ENCODE assay signal across 17 cellular contexts in genomic region chr12:67320614-67321305, GRCh38. TPM values are rescaled to one million over a fixed set of nuclear protein-coding genes. Genes with fewer than 3 reads are reported as not detected.
DNase-seq lines count a peak whose midpoint lies in the region; ATAC-seq, FAIRE-seq and TF ChIP-seq lines count a peak whose summit lies in the region.
"Had no signal": no experiment of that assay in that cellular context is flagged by ENCODE, and none has a peak within 500 bp of the region (broad histone marks: within the 10 kb centered on the region; RNA-seq: fewer than 3 reads in every experiment).

No MANE protein-coding gene starts in this region.

- TF ChIP-seq CTCF in glutamatergic neuron (IDR thresholded peaks at IDR 0.05; ENCODE audit: partially characterized antibody, unreplicated experiment) = no peak
- TF ChIP-seq CTCF in neural progenitor cell (IDR thresholded peaks at IDR 0.05) = no peak

- H3K4me1 Mint-ChIP-seq in activated naive CD4-positive, alpha-beta T cell treated with anti-CD3 and anti-CD28 coated beads, Interleukin-2, amount 10 ng/mL, durations not matched to agents 7 days and 5 days = no peaks in the 10 kb centered on the region
- H3K4me1 Mint-ChIP-seq in glutamatergic neuron (ENCODE audit: low read depth, unreplicated experiment) (no peaks in the 10 kb centered on the region), neural progenitor cell (no peaks in the 10 kb centered on the region)
- H3K4me1 Mint-ChIP-seq in stimulated activated effector memory CD8-positive, alpha-beta T cell treated with anti-CD3 and anti-CD28 coated beads, Interleukin-12 subunit alpha, Interleukin-12 subunit beta, amount 100 ng/mL, for 72 hours = peaks cover 10% of the 10 kb centered on the region

- no peak for DNase-seq in activated naive CD4-positive, alpha-beta T cell treated with anti-CD3 and anti-CD28 coated beads, Interleukin-2, amount 50 U/mL, for 72 hours (ENCODE audit: low spot score in 2 of 2)
- DNase-seq in activated naive CD4-positive, alpha-beta T cell treated with anti-CD3 and anti-CD28 coated beads, Interleukin-2, amount 10 ng/mL, durations not matched to agents 7 days and 5 days = no peak
- DNase-seq in RPMI8226 = peak; percentile 7
- no peak for DNase-seq in glutamatergic neuron
- DNase-seq in stimulated activated effector memory CD8-positive, alpha-beta T cell treated with anti-CD3 and anti-CD28 coated beads, Interleukin-12 subunit alpha, Interleukin-12 subunit beta, amount 100 ng/mL, for 72 hours (ENCODE audit: low spot score in 2 of 2) = no peak
- no peak for DNase-seq in neural progenitor cell (ENCODE audit: low spot score)
- DNase-seq in GM19239 (ENCODE audit: insufficient read length, low spot score) = no peak
- DNase-seq: activated CD4-positive, alpha-beta memory T cell treated with anti-CD3 and anti-CD28 coated beads for 36 hours; adrenal gland; effector CD8-positive, alpha-beta T cell; left cardiac atrium; NCI-H345; occipital lobe; stimulated activated CD4-positive, alpha-beta T cell treated with anti-CD3 and anti-CD28 coated beads, Interleukin-15, amount 100 ng/mL, for 24 hours; stimulated activated CD8-positive, alpha-beta memory T cell treated with anti-CD3 and anti-CD28 coated beads, Interleukin-4, amount 100 ng/mL, for 48 hours had no signal

- CTCF ChIA-PET in activated naive CD4-positive, alpha-beta T cell treated with anti-CD3 and anti-CD28 coated beads, Interleukin-2, amount 10 ng/mL, durations not matched to agents 7 days and 5 days (lab: Charles Lee) = no interaction called here

- ATAC-seq in activated naive CD4-positive, alpha-beta T cell treated with anti-CD3 and anti-CD28 coated beads, Interleukin-2, amount 50 U/mL, for 72 hours = peak; percentile 28 to 63
- peak; percentile 39 for ATAC-seq in stimulated activated effector memory CD8-positive, alpha-beta T cell treated with anti-CD3 and anti-CD28 coated beads, Interleukin-12 subunit alpha, Interleukin-12 subunit beta, amount 100 ng/mL, for 72 hours
- no peak for ATAC-seq in GM21360 (IDR thresholded peaks at IDR 0.05; ENCODE audit: unreplicated experiment)
- ATAC-seq: left cardiac atrium, Panc1 had no signal

- H3K36me3 ChIP-seq in neural progenitor cell = no peaks in the 10 kb centered on the region
- H3K36me3 ChIP-seq: adrenal gland had no signal

- H3K9me3 ChIP-seq in neural progenitor cell (ENCODE audit: low read depth) = no peaks in the 10 kb centered on the region
- H3K9me3 ChIP-seq: adrenal gland had no signal

- no peaks in the 10 kb centered on the region for H3K79me2 ChIP-seq in neural progenitor cell (ENCODE audit: low read depth)

- no peak for FAIRE-seq in GM19239 (lab: Jason Lieb, UNC)

- H4K20me1 ChIP-seq in neural progenitor cell (ENCODE audit: low read depth) = no peaks in the 10 kb centered on the region

- no peak overlapping the region for H3K4me3 Mint-ChIP-seq in activated naive CD4-positive, alpha-beta T cell treated with anti-CD3 and anti-CD28 coated beads, Interleukin-2, amount 10 ng/mL, durations not matched to agents 7 days and 5 days
- H3K4me3 Mint-ChIP-seq in glutamatergic neuron (ENCODE audit: unreplicated experiment) (no peak overlapping the region), neural progenitor cell (no peak overlapping the region)
- no peak overlapping the region for H3K4me3 Mint-ChIP-seq in stimulated activated effector memory CD8-positive, alpha-beta T cell treated with anti-CD3 and anti-CD28 coated beads, Interleukin-12 subunit alpha, Interleukin-12 subunit beta, amount 100 ng/mL, for 72 hours
- H3K4me3 Mint-ChIP-seq: activated CD4-positive, alpha-beta memory T cell treated with anti-CD3 and anti-CD28 coated beads for 36 hours had no signal

- no peak overlapping the region for H2AFZ ChIP-seq in neural progenitor cell (replicated peaks)

- H3K4me3 ChIP-seq in neural progenitor cell = no peak overlapping the region
- H3K4me3 ChIP-seq: adrenal gland had no signal

- H3K36me3 Mint-ChIP-seq in activated naive CD4-positive, alpha-beta T cell treated with anti-CD3 and anti-CD28 coated beads, Interleukin-2, amount 50 U/mL, for 72 hours = peaks cover 6 to 47% of the 10 kb centered on the region in 2 donors
- H3K36me3 Mint-ChIP-seq in activated naive CD4-positive, alpha-beta T cell treated with anti-CD3 and anti-CD28 coated beads, Interleukin-2, amount 10 ng/mL, durations not matched to agents 7 days and 5 days = peaks cover 54% of the 10 kb centered on the region
- H3K36me3 Mint-ChIP-seq in glutamatergic neuron (ENCODE audit: unreplicated experiment) (peaks cover 39% of the 10 kb centered on the region), neural progenitor cell (peaks cover 40% of the 10 kb centered on the region)
- peaks cover 38% of the 10 kb centered on the region for H3K36me3 Mint-ChIP-seq in stimulated activated effector memory CD8-positive, alpha-beta T cell treated with anti-CD3 and anti-CD28 coated beads, Interleukin-12 subunit alpha, Interleukin-12 subunit beta, amount 100 ng/mL, for 72 hours

- H3K4me2 ChIP-seq in neural progenitor cell = no peak overlapping the region

- H3K27ac Mint-ChIP-seq in activated naive CD4-positive, alpha-beta T cell treated with anti-CD3 and anti-CD28 coated beads, Interleukin-2, amount 50 U/mL, for 72 hours = peak overlapping the region in 1 of 2 donors; percentile 23
- H3K27ac Mint-ChIP-seq in activated naive CD4-positive, alpha-beta T cell treated with anti-CD3 and anti-CD28 coated beads, Interleukin-2, amount 10 ng/mL, durations not matched to agents 7 days and 5 days = no peak overlapping the region
- H3K27ac Mint-ChIP-seq in glutamatergic neuron (ENCODE audit: unreplicated experiment) (peak overlapping the region; percentile 38), neural progenitor cell (no peak overlapping the region)
- H3K27ac Mint-ChIP-seq in stimulated activated effector memory CD8-positive, alpha-beta T cell treated with anti-CD3 and anti-CD28 coated beads, Interleukin-12 subunit alpha, Interleukin-12 subunit beta, amount 100 ng/mL, for 72 hours = peak overlapping the region; percentile 43
- H3K27ac Mint-ChIP-seq: activated CD4-positive, alpha-beta memory T cell treated with anti-CD3 and anti-CD28 coated beads for 36 hours had no signal

- H3K4me1 ChIP-seq in neural progenitor cell = no peaks in the 10 kb centered on the region
- H3K4me1 ChIP-seq: adrenal gland had no signal

- no peaks in the 10 kb centered on the region for H3F3A ChIP-seq in neural progenitor cell (ENCODE audit: low read depth)

- H3K27me3 Mint-ChIP-seq in activated naive CD4-positive, alpha-beta T cell treated with anti-CD3 and anti-CD28 coated beads, Interleukin-2, amount 10 ng/mL, durations not matched to agents 7 days and 5 days = no peaks in the 10 kb centered on the region
- H3K27me3 Mint-ChIP-seq in glutamatergic neuron (ENCODE audit: unreplicated experiment) (peaks cover 12% of the 10 kb centered on the region), neural progenitor cell (ENCODE audit: insufficient read depth, low read depth) (peaks cover 2% of the 10 kb centered on the region)
- H3K27me3 Mint-ChIP-seq: activated CD4-positive, alpha-beta memory T cell treated with anti-CD3 and anti-CD28 coated beads for 36 hours had no signal

- H3K27me3 ChIP-seq in neural progenitor cell = no peaks in the 10 kb centered on the region
- H3K27me3 ChIP-seq: adrenal gland had no signal

- no peak overlapping the region for H3K27ac ChIP-seq in neural progenitor cell
- H3K27ac ChIP-seq: adrenal gland had no signal

- peaks cover 0 to 5% of the 10 kb centered on the region in 2 donors for H3K9me3 Mint-ChIP-seq in activated naive CD4-positive, alpha-beta T cell treated with anti-CD3 and anti-CD28 coated beads, Interleukin-2, amount 50 U/mL, for 72 hours
- no peaks in the 10 kb centered on the region for H3K9me3 Mint-ChIP-seq in activated naive CD4-positive, alpha-beta T cell treated with anti-CD3 and anti-CD28 coated beads, Interleukin-2, amount 10 ng/mL, durations not matched to agents 7 days and 5 days
- H3K9me3 Mint-ChIP-seq in glutamatergic neuron (ENCODE audit: unreplicated experiment) = peaks cover 16% of the 10 kb centered on the region
- H3K9me3 Mint-ChIP-seq in stimulated activated effector memory CD8-positive, alpha-beta T cell treated with anti-CD3 and anti-CD28 coated beads, Interleukin-12 subunit alpha, Interleukin-12 subunit beta, amount 100 ng/mL, for 72 hours = no peaks in the 10 kb centered on the region
- peaks cover 6% of the 10 kb centered on the region for H3K9me3 Mint-ChIP-seq in neural progenitor cell

- H3K9ac ChIP-seq in neural progenitor cell = no peak overlapping the region

RNA-seq across cellular contexts. Expression of gene CAND1, which starts 51.6 kb away (rescaled TPM):
- 100 to 1,000 TPM; 213 to 239 TPM for total RNA-seq in activated naive CD4-positive, alpha-beta T cell treated with anti-CD3 and anti-CD28 coated beads, Interleukin-2, amount 50 U/mL, for 72 hours
- total RNA-seq in glutamatergic neuron (ENCODE audit: unreplicated experiment) (195 TPM), neural progenitor cell (ENCODE audit: low replicate concordance) (193 and 284 TPM in 2 replicates)

Comparison
In these comparisons a context has a peak if more than half of its experiments do, and no peak if none do; other contexts are left out.
1. H3K27ac Mint-ChIP-seq: peak in glutamatergic neuron (single experiment) and stimulated activated effector memory CD8-positive, alpha-beta T cell treated with anti-CD3 and anti-CD28 coated beads, Interleukin-12 subunit alpha, Interleukin-12 subunit beta, amount 100 ng/mL, for 72 hours (single experiment); none in activated naive CD4-positive, alpha-beta T cell treated with anti-CD3 and anti-CD28 coated beads, Interleukin-2, amount 10 ng/mL, durations not matched to agents 7 days and 5 days (single experiment) and neural progenitor cell (single experiment).